16 cellular contexts compared by ENCODE assay signal in the genomic region with DNA sequence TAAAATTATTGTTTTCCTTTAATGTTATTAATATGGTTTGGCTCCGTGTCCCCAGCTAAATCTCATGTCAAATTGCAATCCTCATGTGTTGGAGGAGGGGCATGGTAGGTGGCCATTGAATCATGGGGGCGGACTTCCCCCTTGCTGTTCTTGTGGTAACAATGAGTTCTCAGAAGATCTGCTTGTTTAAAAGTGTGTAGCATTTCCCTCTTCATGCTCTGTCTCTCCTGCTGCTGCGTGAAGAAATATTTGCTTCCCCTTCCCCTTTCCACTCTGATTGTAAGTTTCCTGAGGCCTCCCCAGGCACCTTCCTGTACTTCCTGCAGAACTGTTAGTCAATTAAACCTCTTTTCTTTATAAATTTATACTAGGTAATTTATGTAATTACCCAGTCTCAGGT. TPM values are rescaled to one million over a fixed set of nuclear protein-coding genes. Genes with fewer than 3 reads are reported as not detected.
DNase-seq lines count a peak whose midpoint lies in the region; ATAC-seq and TF ChIP-seq lines count a peak whose summit lies in the region.
"Had no signal": no experiment of that assay in that cellular context is flagged by ENCODE, and none has a peak within 500 bp of the region (broad histone marks: within the 10 kb centered on the region; RNA-seq: fewer than 3 reads in every experiment).

No MANE protein-coding gene starts in this region.

- no peaks in the 10 kb centered on the region for H3K27me3 ChIP-seq in BLaER1 treated with 17β-estradiol and CSF1 and Interleukin-3, amounts not matched to agents 10 nM and 100 nM
- H3K27me3 ChIP-seq: SJCRH30 had no signal

- no peak overlapping the region for H3K4me3 Mint-ChIP-seq in mesothelial cell of epicardium
- H3K4me3 Mint-ChIP-seq: CD4-positive, alpha-beta T cell had no signal

- no peak for TF ChIP-seq CTCF in mesothelial cell of epicardium (IDR thresholded peaks at IDR 0.05; ENCODE audit: unreplicated experiment)

- H3K27ac Mint-ChIP-seq in mesothelial cell of epicardium: peak overlapping the region; percentile 67
- H3K27ac Mint-ChIP-seq: CD4-positive, alpha-beta T cell had no signal

- H3K4me2 ChIP-seq in BLaER1 treated with 17β-estradiol and CSF1 and Interleukin-3, amounts not matched to agents 10 nM and 100 nM: peak overlapping the region in 10 of 11 experiments; percentile 1 to 38 (median 16); a peak in 10 of 22 replicates

- no peak for ATAC-seq in GM21367 (IDR thresholded peaks at IDR 0.05; ENCODE audit: unreplicated experiment)
- ATAC-seq in GM18502 (IDR thresholded peaks at IDR 0.05; ENCODE audit: poor library complexity, unreplicated experiment): no peak

- H3K4me1 ChIP-seq in BLaER1 treated with 17β-estradiol and CSF1 and Interleukin-3, amounts not matched to agents 10 nM and 100 nM: peaks cover 0 to 24% (median 11%) of the 10 kb centered on the region in 10 experiments; a peak in 13 of 20 replicates
- H3K4me1 ChIP-seq: HAP-1 had no signal

- H3K27me3 Mint-ChIP-seq in mesothelial cell of epicardium (ENCODE audit: low read depth): no peaks in the 10 kb centered on the region
- H3K27me3 Mint-ChIP-seq: CD4-positive, alpha-beta T cell had no signal

- 0 out of 20 replicates have a peak overlapping the region, but pooled peaks of 1 of the 10 experiments have one; percentile 15 for H3K4me3 ChIP-seq in BLaER1 treated with 17β-estradiol and CSF1 and Interleukin-3, amounts not matched to agents 10 nM and 100 nM
- H3K4me3 ChIP-seq: HAP-1, SJCRH30 had no signal

- H3K27ac ChIP-seq in BLaER1 treated with 17β-estradiol and CSF1 and Interleukin-3, amounts not matched to agents 10 nM and 100 nM: peak overlapping the region in 10 of 11 experiments; percentile 9 to 60 (median 27); a peak in 12 of 22 replicates
- H3K27ac ChIP-seq: SJCRH30 had no signal

- peaks cover 15% of the 10 kb centered on the region for H3K9me3 Mint-ChIP-seq in mesothelial cell of epicardium
- H3K9me3 Mint-ChIP-seq: CD4-positive, alpha-beta T cell had no signal

- no peaks in the 10 kb centered on the region for H4K20me1 ChIP-seq in BLaER1 treated with 17β-estradiol and CSF1 and Interleukin-3, amounts not matched to agents 10 nM and 100 nM

- H3K36me3 Mint-ChIP-seq in mesothelial cell of epicardium: peaks cover 4% of the 10 kb centered on the region

- peaks cover 28 to 50% (median 35%) of the 10 kb centered on the region in 11 experiments for H3K9me3 ChIP-seq in BLaER1 treated with 17β-estradiol and CSF1 and Interleukin-3, amounts not matched to agents 10 nM and 100 nM (replicated peaks in 1 of 11)
- H3K9me3 ChIP-seq: HAP-1, SJCRH30 had no signal

- peaks cover 19% of the 10 kb centered on the region for H3K4me1 Mint-ChIP-seq in mesothelial cell of epicardium

- no peak overlapping the region for H3K9ac ChIP-seq in BLaER1 treated with 17β-estradiol and CSF1 and Interleukin-3, amounts not matched to agents 10 nM and 100 nM

- no peaks in the 10 kb centered on the region for H3K36me3 ChIP-seq in BLaER1 treated with 17β-estradiol and CSF1 and Interleukin-3, amounts not matched to agents 10 nM and 100 nM
- H3K36me3 ChIP-seq: HAP-1, SJCRH30 had no signal

- DNase-seq in GDM1 (lab: John Stamatoyannopoulos, UW): peak; percentile 16
- peak; percentile 56 for DNase-seq in MV-4-11 (lab: John Stamatoyannopoulos, UW)
- no peak for DNase-seq in mesothelial cell of epicardium (ENCODE audit: low spot score in 2 of 2, unreplicated experiment in 2 of 2)
- no peak for DNase-seq in NCI-H82 (lab: John Stamatoyannopoulos, UW)
- no peak for DNase-seq in activated CD8-positive, alpha-beta memory T cell treated with anti-CD3 and anti-CD28 coated beads, Interleukin-2, amount 50 U/mL, for 4 hours
- DNase-seq: CD4-positive, alpha-beta T cell; DMS53; NCI-H1092; NCI-H2081 treated with DMSO at 0.1 percent for 48 hours; NCI-H510A; NCI-H774; SJCRH30 had no signal

RNA-seq across cellular contexts. Expression of gene VIM, which starts 27.5 kb away (rescaled TPM):
- total RNA-seq in mesothelial cell of epicardium: 1,386 to 1,516 TPM (median 1,481 TPM) in 3 replicates

RNA-seq across cellular contexts. Expression of gene TRDMT1, which starts 54.0 kb away (rescaled TPM):
- 8.2 to 12.3 TPM (median 8.6 TPM) in 3 replicates for total RNA-seq in mesothelial cell of epicardium

Comparison
In these comparisons a context has a peak if more than half of its experiments do, and no peak if none do; other contexts are left out.
1. DNase-seq: peak in GDM1 (single experiment) and MV-4-11 (single experiment); none in mesothelial cell of epicardium (0 of 2), NCI-H82 (single experiment) and activated CD8-positive, alpha-beta memory T cell treated with anti-CD3 and anti-CD28 coated beads, Interleukin-2, amount 50 U/mL, for 4 hours (single experiment).